ENCODE assay signal across 9 cellular contexts in genomic region chr2:70069049-70069448, GRCh38. TPM values are rescaled to one million over a fixed set of nuclear protein-coding genes. Genes with fewer than 3 reads are reported as not detected.
DNase-seq lines count a peak whose midpoint lies in the region; ATAC-seq and TF ChIP-seq lines count a peak whose summit lies in the region.
"Had no signal": no experiment of that assay in that cellular context is flagged by ENCODE, and none has a peak within 500 bp of the region (broad histone marks: within the 10 kb centered on the region; RNA-seq: fewer than 3 reads in every experiment).

No MANE protein-coding gene starts in this region.

- peaks cover 20% of the 10 kb centered on the region for H3K4me1 ChIP-seq in MM.1S (ENCODE audit: low read length)
- peaks cover 28% of the 10 kb centered on the region for H3K4me1 ChIP-seq in mucosa of stomach (ENCODE audit: control insufficient read depth, insufficient read depth, low read length)
- peaks cover 0 to 39% (median 23%) of the 10 kb centered on the region in 4 donors for H3K4me1 ChIP-seq in transverse colon
- H3K4me1 ChIP-seq in heart right ventricle = peaks cover 0 to 39% (median 11%) of the 10 kb centered on the region in 9 donors

- peak overlapping the region; percentile 70 for H3K4me2 ChIP-seq in MM.1S (ENCODE audit: low read depth, low read length)

- H3K36me3 ChIP-seq in MM.1S (replicated peaks; ENCODE audit: insufficient read depth, low read length) (no peaks in the 10 kb centered on the region; the same call in 1 of the 2 replicates), mucosa of stomach (ENCODE audit: control insufficient read depth, insufficient read depth, low read length) (no peaks in the 10 kb centered on the region), transverse colon (peaks cover 0 to 4% (median 2%) of the 10 kb centered on the region in 4 donors), heart right ventricle (peaks cover 0 to 82% (median 11%) of the 10 kb centered on the region in 9 donors)

- TF ChIP-seq CTCF in MM.1S (IDR thresholded peaks at IDR 0.05; ENCODE audit: low read length) = no peak
- no peak for TF ChIP-seq CTCF in transverse colon (IDR thresholded peaks at IDR 0.05)
- TF ChIP-seq CTCF in heart right ventricle (IDR thresholded peaks at IDR 0.05) = no peak

- peaks cover 25% of the 10 kb centered on the region for H3F3A ChIP-seq in MM.1S (ENCODE audit: insufficient read depth, low read length)

- peak overlapping the region; percentile 18; the same call in 1 of the 2 replicates for H2AFZ ChIP-seq in MM.1S (ENCODE audit: low read length)

- peak; percentile 75 for ATAC-seq in GM21381 (IDR thresholded peaks at IDR 0.05; ENCODE audit: unreplicated experiment)
- ATAC-seq in heart right ventricle = no peak

- intact Hi-C loops in transverse colon (cut with DNase I; ENCODE audit: low total_unique reads) (no loop called here), heart right ventricle (cut with DNase I) (loop anchor here in 2 of 10 donors (5.0 to 10.0 kb wide), 4 partner anchors 37 to 157 kb away; no protein-coding TSS in a partner anchor)

- H3K9me2 ChIP-seq in MM.1S (replicated peaks; ENCODE audit: insufficient read depth, low read length) = no peaks in the 10 kb centered on the region

- H3K9ac ChIP-seq in MM.1S (ENCODE audit: low read length) (peak overlapping the region; percentile 38; the same call in 1 of the 2 replicates), mucosa of stomach (ENCODE audit: low read length) (peak overlapping the region; percentile 30)

- H3K79me2 ChIP-seq in MM.1S (ENCODE audit: low read length) = peaks cover 15% of the 10 kb centered on the region

- peak overlapping the region; percentile 74 for H3K27ac ChIP-seq in MM.1S (ENCODE audit: low read length)
- H3K27ac ChIP-seq in transverse colon = peak overlapping the region; percentile 73 to 88 (median 84)
- peak overlapping the region in 3 of 10 donors; percentile 77 to 88 (median 85) for H3K27ac ChIP-seq in heart right ventricle

- in situ Hi-C loops in transverse colon (cut with MboI; ENCODE audit: low pct_ligation_motif_present in 1 of 4, low pct_unique_long_range_greater_than_20kb in 1 of 4, low sequenced_read_pairs in 3 of 4) = loop anchor here (10.0 to 25.0 kb wide), 4 partner anchors 132 to 157 kb away; partner anchors contain the start of gene MXD1 (in 2 of the 4)

- no peaks in the 10 kb centered on the region for H4K20me1 ChIP-seq in MM.1S (ENCODE audit: insufficient read depth, low read length)

- H3K4me3 ChIP-seq in MM.1S (ENCODE audit: low read length) = peak overlapping the region; percentile 29
- H3K4me3 ChIP-seq in mucosa of stomach (ENCODE audit: low read length) = no peak overlapping the region
- H3K4me3 ChIP-seq in transverse colon = peak overlapping the region in 1 of 4 donors; percentile 22
- no peak overlapping the region for H3K4me3 ChIP-seq in heart right ventricle

- peak; percentile 53 for TF ChIP-seq EP300 in transverse colon (IDR thresholded peaks at IDR 0.05; ENCODE audit: low read depth)

- H3K9me3 ChIP-seq in MM.1S (replicated peaks; ENCODE audit: insufficient read depth, low read length) (no peaks in the 10 kb centered on the region), mucosa of stomach (ENCODE audit: control insufficient read depth, low read length) (no peaks in the 10 kb centered on the region), transverse colon (no peaks in the 10 kb centered on the region), heart right ventricle (no peaks in the 10 kb centered on the region)
- H3K9me3 ChIP-seq: thoracic aorta had no signal

- WGBS in transverse colon (ENCODE audit: low coverage in 1 of 2), 2 donors = 28 to 44% methylated on average over 3 of the region's 3 CpGs
- WGBS in heart right ventricle, 2 donors = 84 to 90% methylated on average over 3 of the region's 3 CpGs

- TF ChIP-seq POLR2A in transverse colon (IDR thresholded peaks at IDR 0.05) = no peak

- DNase-seq in AG08395 (ENCODE audit: low spot score) = peak; percentile 22
- peak; percentile 90 for DNase-seq in MM.1S
- peak; percentile 89 for DNase-seq in activated effector memory CD4-positive, alpha-beta T cell treated with anti-CD3 and anti-CD28 coated beads, Interleukin-2, amount 50 U/mL, for 16 hours
- peak; percentile 70 for DNase-seq in transverse colon
- DNase-seq in HuH-7.5 (ENCODE audit: low spot score) = no peak
- no peak for DNase-seq in heart right ventricle

- no peaks in the 10 kb centered on the region for H3K27me3 ChIP-seq in MM.1S (replicated peaks; ENCODE audit: insufficient read depth, low read length)
- no peaks in the 10 kb centered on the region for H3K27me3 ChIP-seq in mucosa of stomach (ENCODE audit: control insufficient read depth, insufficient read depth, low read length)
- no peaks in the 10 kb centered on the region for H3K27me3 ChIP-seq in transverse colon
- H3K27me3 ChIP-seq in heart right ventricle = no peaks in the 10 kb centered on the region

RNA-seq across cellular contexts. Expression of gene PCBP1, which starts 18.2 kb away (rescaled TPM):
- total RNA-seq in transverse colon (100 to 1,000 TPM; 103 to 189 (median 149) TPM), heart right ventricle (100 to 1,000 TPM; 197 to 275 (median 219) TPM)
- polyA plus RNA-seq in heart right ventricle = 100 to 1,000 TPM; 237 to 288 TPM

Comparison
In these comparisons a context has a peak if more than half of its experiments do, and no peak if none do; other contexts are left out.
1. DNase-seq: peak in AG08395 (single experiment), MM.1S (single experiment), activated effector memory CD4-positive, alpha-beta T cell treated with anti-CD3 and anti-CD28 coated beads, Interleukin-2, amount 50 U/mL, for 16 hours (single experiment) and transverse colon (single experiment); none in HuH-7.5 (single experiment) and heart right ventricle (0 of 2).